Comparison of ENCODE assay signal across 8 cellular contexts in the genomic region with DNA sequence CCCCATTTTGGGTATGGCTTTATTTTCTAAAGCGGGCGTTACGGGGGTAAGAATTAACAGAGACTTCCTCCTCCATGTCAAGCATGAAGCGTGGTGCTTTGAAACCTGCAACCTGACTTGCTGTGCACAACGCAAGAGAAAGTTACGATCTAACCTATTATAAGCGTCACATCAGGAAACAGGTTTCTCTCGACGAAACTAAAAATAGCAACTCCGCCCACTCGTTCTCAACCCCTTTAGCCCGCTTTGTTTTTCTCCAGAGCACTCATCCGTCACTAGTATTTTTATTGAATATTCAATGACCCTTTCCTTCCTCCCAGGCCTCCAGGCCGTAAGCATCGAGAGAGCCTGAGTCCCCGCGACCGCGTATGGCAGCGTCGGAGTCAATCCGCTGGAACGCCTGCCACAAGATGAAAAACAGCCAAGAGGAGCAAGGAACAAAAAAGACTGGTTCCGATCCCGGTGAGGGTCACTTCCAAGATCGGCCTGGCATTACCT. TPM values are rescaled to one million over a fixed set of nuclear protein-coding genes. Genes with fewer than 3 reads are reported as not detected.
A peak's percentile ranks its signal among the peaks of the same experiment; 100 is the strongest.
DNase-seq lines count a peak whose midpoint lies in the region; ATAC-seq and TF ChIP-seq lines count a peak whose summit lies in the region.

No MANE protein-coding gene starts in this region.

- H3K27ac ChIP-seq in HUES6 (ENCODE audit: low read depth, low read length) = peak overlapping the region; percentile 77
- H3K27ac ChIP-seq in right lobe of liver = peak overlapping the region; percentile 80 to 95 (median 84)

- no peak for DNase-seq in AG10803 (ENCODE audit: low read depth)
- DNase-seq in T-helper 2 cell = peak in 4 of 5 experiments; percentile 43 to 92 (median 60)
- DNase-seq in central memory CD4-positive, alpha-beta T cell = peak; percentile 82
- peak in 1 of 3 donors; percentile 51 for DNase-seq in right lobe of liver
- DNase-seq in stimulated activated CD8-positive, alpha-beta memory T cell treated with anti-CD3 and anti-CD28 coated beads, Interleukin-12 subunit alpha, Interleukin-12 subunit beta, amount 100 ng/mL, for 24 hours (ENCODE audit: extremely low read depth) = peak; percentile 45
- no peak for DNase-seq in UCSD-AML1 (lab: John Stamatoyannopoulos, UW; ENCODE audit: unreplicated experiment)

- H3K36me3 ChIP-seq in HUES6 (ENCODE audit: control insufficient read depth, insufficient read depth, low read length) (peaks cover 59% of the 10 kb centered on the region), right lobe of liver (peaks cover 0 to 37% (median 11%) of the 10 kb centered on the region in 4 donors)

- ATAC-seq in GM19035 (IDR thresholded peaks at IDR 0.05; ENCODE audit: unreplicated experiment) = peak; percentile 29
- ATAC-seq in right lobe of liver = peak; percentile 25 to 44 (median 34)

- WGBS in right lobe of liver (ENCODE audit: insufficient coverage, low coverage, low lambda C conversion rate, missing lambda C conversion rate) = under 1% methylated on average over 22 of the region's 26 CpGs

- peak overlapping the region; percentile 93 for H3K9ac ChIP-seq in HUES6 (ENCODE audit: low read length)

- TF ChIP-seq POLR2A in right lobe of liver (IDR thresholded peaks at IDR 0.05) = no peak

- H3K27me3 ChIP-seq in HUES6 (ENCODE audit: control insufficient read depth, insufficient read depth, low read length) = no peaks in the 10 kb centered on the region
- no peaks in the 10 kb centered on the region for H3K27me3 ChIP-seq in right lobe of liver

- intact Hi-C loops in right lobe of liver (cut with DNase I) = no loop called here

- no peak for TF ChIP-seq CTCF in AG10803 (conservative IDR thresholded peaks at IDR 0.05; ENCODE audit: low read length)
- TF ChIP-seq CTCF in right lobe of liver (IDR thresholded peaks at IDR 0.05) = no peak

- H3K4me1 ChIP-seq in HUES6 (ENCODE audit: control insufficient read depth, insufficient read depth, low read length) = no peaks in the 10 kb centered on the region
- H3K4me1 ChIP-seq in right lobe of liver = peaks cover 0 to 48% (median 15%) of the 10 kb centered on the region in 4 donors

- H3K9me3 ChIP-seq in HUES6 (ENCODE audit: control insufficient read depth, insufficient read depth, low read depth, low read length) (no peaks in the 10 kb centered on the region), right lobe of liver (no peaks in the 10 kb centered on the region)

- peak overlapping the region; percentile 94 for H3K4me3 ChIP-seq in AG10803 (ENCODE audit: low read length)
- H3K4me3 ChIP-seq in HUES6 (ENCODE audit: low read depth, low read length) = peak overlapping the region; percentile 91
- peak overlapping the region; percentile 56 to 87 (median 74) for H3K4me3 ChIP-seq in right lobe of liver

RNA-seq across cellular contexts. Expression of gene NUP88, which starts 0.6 kb away (rescaled TPM):
- total RNA-seq in right lobe of liver = 10 to 100 TPM; 27.7 to 76.1 (median 52.3) TPM

RNA-seq across cellular contexts. Expression of gene RPAIN, which starts 1.1 kb away (rescaled TPM):
- 10 to 100 TPM; 11.5 to 21.4 (median 14.8) TPM for total RNA-seq in right lobe of liver

RNA-seq across cellular contexts. Expression of gene C1QBP, which starts 20.0 kb away (rescaled TPM):
- 100 to 1,000 TPM in 2 of 6 experiments, 10 to 100 TPM in 4; 60.2 to 163 (median 67.6) TPM for total RNA-seq in right lobe of liver

RNA-seq across cellular contexts. Expression of gene DHX33, which starts 49.9 kb away (rescaled TPM):
- 1 to 10 TPM; 6.4 to 10.0 (median 7.2) TPM for total RNA-seq in right lobe of liver

Comparison
In these comparisons a context has a peak if more than half of its experiments do, and no peak if none do; other contexts are left out.
1. DNase-seq: peak in T-helper 2 cell (4 of 5), central memory CD4-positive, alpha-beta T cell (single experiment) and stimulated activated CD8-positive, alpha-beta memory T cell treated with anti-CD3 and anti-CD28 coated beads, Interleukin-12 subunit alpha, Interleukin-12 subunit beta, amount 100 ng/mL, for 24 hours (single experiment); none in AG10803 (single experiment) and UCSD-AML1 (single experiment).
2. Peak in every context shown above with its lines, with median percentiles within 50 percentile points of each other: H3K4me3 ChIP-seq.